Comparison of ENCODE assay signal across 1 cellular context in the genomic region with DNA sequence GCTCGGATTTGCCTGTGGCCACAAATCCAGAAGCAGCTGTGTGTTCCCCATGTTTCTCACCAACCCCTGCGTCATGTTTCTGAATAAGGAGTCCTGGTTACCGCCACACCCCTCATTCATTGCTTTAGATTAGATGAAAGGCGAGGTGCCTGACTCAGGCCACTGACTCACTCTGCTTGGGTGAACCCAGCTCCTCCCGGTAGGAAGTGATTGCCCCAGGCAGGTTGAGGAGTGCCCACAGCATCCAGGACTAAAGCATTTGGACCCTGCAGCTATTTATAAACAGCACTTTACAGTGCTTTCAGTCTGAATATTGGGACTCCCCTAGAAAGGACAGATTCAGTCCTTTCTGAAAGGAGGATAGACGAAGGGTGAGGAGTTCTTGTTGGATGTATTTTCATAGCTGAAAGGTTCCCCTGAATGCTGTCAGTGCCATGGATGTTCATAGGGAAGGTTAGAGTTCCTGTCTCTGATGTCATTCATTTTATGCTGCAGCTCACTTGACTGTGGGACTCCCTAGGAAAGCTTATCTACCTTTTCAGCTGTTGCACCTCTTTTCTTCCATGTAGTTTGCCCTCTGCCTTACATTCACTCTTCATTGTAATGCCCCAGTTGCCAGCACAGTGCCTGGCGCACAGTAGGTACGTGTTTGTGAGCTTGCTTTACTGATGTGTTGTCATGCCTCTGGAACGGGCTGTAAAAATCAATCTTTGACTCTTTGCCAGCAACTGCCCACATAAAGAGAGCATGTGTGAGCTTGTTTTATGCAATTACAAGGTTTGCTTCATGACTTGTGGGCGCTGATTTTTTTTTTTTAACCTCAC.
TF ChIP-seq lines count a peak whose summit lies in the region.

No MANE protein-coding gene starts in this region.

TF ChIP-seq in HEK293, 187 proteins besides CTCF, POLR2A, EP300 and RAD21 (continued from another document and continues in another):
- TF ChIP-seq ZNF585B (tag by site-specific recombination; IDR thresholded peaks at IDR 0.05) (no peak), ZIC2 (tag by site-specific recombination; IDR thresholded peaks at IDR 0.05) (no peak), ZNF133 (tag by site-specific recombination; IDR thresholded peaks at IDR 0.05) (no peak), ZBTB44 (tag by site-specific recombination; IDR thresholded peaks at IDR 0.05) (no peak), ZXDB (tag by site-specific recombination; IDR thresholded peaks at IDR 0.05) (no peak), ZNF610 (tag by site-specific recombination; IDR thresholded peaks at IDR 0.05; ENCODE audit: borderline replicate concordance) (no peak), ZNF354C (tag by site-specific recombination; IDR thresholded peaks at IDR 0.05; ENCODE audit: borderline replicate concordance, low read depth) (no peak), REPIN1 (tag by site-specific recombination; IDR thresholded peaks at IDR 0.05; ENCODE audit: low read depth) (no peak), PRDM2 (tag by site-specific recombination; IDR thresholded peaks at IDR 0.05; ENCODE audit: borderline replicate concordance) (no peak), MYNN (tag by site-specific recombination; IDR thresholded peaks at IDR 0.05; ENCODE audit: borderline replicate concordance) (no peak), ZNF701 (tag by site-specific recombination; IDR thresholded peaks at IDR 0.05) (no peak), ZNF362 (tag by site-specific recombination; IDR thresholded peaks at IDR 0.05) (0 out of 2 replicates have a peak, but pooled peaks have one; percentile 36), ZNF16 (tag by site-specific recombination; IDR thresholded peaks at IDR 0.05; ENCODE audit: low read depth) (no peak), ZNF560 (tag by site-specific recombination; IDR thresholded peaks at IDR 0.05; ENCODE audit: borderline replicate concordance) (no peak), ZBTB1 (tag by site-specific recombination; IDR thresholded peaks at IDR 0.05) (no peak), ZSCAN5A (tag by site-specific recombination; IDR thresholded peaks at IDR 0.05) (no peak), ZNF24 (tag by site-specific recombination; IDR thresholded peaks at IDR 0.05) (peak; percentile 51), ZSCAN16 (tag by site-specific recombination; IDR thresholded peaks at IDR 0.05) (no peak; the same call in 1 of the 2 replicates), ZNF677 (tag by site-specific recombination; IDR thresholded peaks at IDR 0.05) (no peak), ZNF830 (tag by site-specific recombination; IDR thresholded peaks at IDR 0.05; ENCODE audit: low read depth) (no peak), SETDB1 (IDR thresholded peaks at IDR 0.05; ENCODE audit: insufficient read length, low read length) (no peak), ZNF175 (tag by site-specific recombination; IDR thresholded peaks at IDR 0.05) (no peak), ZNF280C (tag by site-specific recombination; IDR thresholded peaks at IDR 0.05) (no peak), ZNF335 (tag by site-specific recombination; conservative IDR thresholded peaks at IDR 0.05) (peak; percentile 32), KLF1 (tag by site-specific recombination; IDR thresholded peaks at IDR 0.05) (peak; percentile 71), TCF7L2 (IDR thresholded peaks at IDR 0.05; ENCODE audit: borderline replicate concordance, low read depth, low read length) (no peak), ZNF416 (tag by site-specific recombination; IDR thresholded peaks at IDR 0.05) (no peak), ZNF221 (tag by site-specific recombination; IDR thresholded peaks at IDR 0.05; ENCODE audit: borderline replicate concordance) (no peak), ZNF398 (tag by site-specific recombination; IDR thresholded peaks at IDR 0.05) (no peak), ZNF350 (tag by site-specific recombination; IDR thresholded peaks at IDR 0.05) (no peak), YY1 (tag by site-specific recombination; IDR thresholded peaks at IDR 0.05) (no peak)
- TF ChIP-seq, protein P1, sequence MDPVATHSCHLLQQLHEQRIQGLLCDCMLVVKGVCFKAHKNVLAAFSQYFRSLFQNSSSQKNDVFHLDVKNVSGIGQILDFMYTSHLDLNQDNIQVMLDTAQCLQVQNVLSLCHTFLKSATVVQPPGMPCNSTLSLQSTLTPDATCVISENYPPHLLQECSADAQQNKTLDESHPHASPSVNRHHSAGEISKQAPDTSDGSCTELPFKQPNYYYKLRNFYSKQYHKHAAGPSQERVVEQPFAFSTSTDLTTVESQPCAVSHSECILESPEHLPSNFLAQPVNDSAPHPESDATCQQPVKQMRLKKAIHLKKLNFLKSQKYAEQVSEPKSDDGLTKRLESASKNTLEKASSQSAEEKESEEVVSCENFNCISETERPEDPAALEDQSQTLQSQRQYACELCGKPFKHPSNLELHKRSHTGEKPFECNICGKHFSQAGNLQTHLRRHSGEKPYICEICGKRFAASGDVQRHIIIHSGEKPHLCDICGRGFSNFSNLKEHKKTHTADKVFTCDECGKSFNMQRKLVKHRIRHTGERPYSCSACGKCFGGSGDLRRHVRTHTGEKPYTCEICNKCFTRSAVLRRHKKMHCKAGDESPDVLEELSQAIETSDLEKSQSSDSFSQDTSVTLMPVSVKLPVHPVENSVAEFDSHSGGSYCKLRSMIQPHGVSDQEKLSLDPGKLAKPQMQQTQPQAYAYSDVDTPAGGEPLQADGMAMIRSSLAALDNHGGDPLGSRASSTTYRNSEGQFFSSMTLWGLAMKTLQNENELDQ (tag by site-specific recombination; IDR thresholded peaks at IDR 0.05; ENCODE audit: low read depth) = no peak
- TF ChIP-seq, protein P2, sequence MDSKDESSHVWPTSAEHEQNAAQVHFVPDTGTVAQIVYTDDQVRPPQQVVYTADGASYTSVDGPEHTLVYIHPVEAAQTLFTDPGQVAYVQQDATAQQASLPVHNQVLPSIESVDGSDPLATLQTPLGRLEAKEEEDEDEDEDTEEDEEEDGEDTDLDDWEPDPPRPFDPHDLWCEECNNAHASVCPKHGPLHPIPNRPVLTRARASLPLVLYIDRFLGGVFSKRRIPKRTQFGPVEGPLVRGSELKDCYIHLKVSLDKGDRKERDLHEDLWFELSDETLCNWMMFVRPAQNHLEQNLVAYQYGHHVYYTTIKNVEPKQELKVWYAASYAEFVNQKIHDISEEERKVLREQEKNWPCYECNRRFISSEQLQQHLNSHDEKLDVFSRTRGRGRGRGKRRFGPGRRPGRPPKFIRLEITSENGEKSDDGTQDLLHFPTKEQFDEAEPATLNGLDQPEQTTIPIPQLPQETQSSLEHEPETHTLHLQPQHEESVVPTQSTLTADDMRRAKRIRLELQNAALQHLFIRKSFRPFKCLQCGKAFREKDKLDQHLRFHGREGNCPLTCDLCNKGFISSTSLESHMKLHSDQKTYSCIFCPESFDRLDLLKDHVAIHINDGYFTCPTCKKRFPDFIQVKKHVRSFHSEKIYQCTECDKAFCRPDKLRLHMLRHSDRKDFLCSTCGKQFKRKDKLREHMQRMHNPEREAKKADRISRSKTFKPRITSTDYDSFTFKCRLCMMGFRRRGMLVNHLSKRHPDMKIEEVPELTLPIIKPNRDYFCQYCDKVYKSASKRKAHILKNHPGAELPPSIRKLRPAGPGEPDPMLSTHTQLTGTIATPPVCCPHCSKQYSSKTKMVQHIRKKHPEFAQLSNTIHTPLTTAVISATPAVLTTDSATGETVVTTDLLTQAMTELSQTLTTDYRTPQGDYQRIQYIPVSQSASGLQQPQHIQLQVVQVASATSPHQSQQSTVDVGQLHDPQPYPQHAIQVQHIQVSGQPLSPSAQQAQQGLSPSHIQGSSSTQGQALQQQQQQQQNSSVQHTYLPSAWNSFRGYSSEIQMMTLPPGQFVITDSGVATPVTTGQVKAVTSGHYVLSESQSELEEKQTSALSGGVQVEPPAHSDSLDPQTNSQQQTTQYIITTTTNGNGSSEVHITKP (tag by site-specific recombination; IDR thresholded peaks at IDR 0.05) = peak; percentile 65
